8 cellular contexts compared by ENCODE assay signal in the genomic region with DNA sequence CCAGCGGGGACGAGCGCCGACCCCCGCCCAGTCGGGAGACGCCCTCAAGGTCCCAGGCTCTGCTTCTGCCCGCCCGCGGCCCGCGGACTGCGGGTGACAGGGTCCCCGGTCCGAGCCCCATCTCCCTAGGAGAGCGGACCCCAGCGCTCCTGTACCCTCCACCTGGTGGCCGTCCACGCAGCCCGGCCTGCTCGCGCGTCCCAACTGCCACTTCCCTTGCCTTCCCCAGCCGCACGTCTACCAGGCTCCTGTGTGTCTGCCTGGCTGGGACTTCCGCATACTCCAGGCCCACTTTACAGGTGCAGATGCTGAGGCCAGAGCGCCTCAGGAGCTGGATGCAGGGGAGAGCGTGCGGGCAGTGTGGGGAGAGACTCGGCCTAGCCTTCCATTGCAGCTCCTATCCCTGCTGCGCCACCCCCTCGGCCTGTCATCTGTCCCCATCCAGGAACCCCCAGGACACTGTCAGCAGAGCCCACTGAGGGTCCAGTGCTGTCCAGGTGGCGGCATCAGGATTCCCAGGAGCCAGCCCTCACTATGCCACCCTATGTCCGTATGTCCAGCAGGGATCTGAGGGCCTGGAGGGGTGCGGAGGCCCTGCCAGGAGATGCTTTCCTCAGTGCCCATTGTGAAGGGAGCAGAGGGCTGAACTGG. TPM values are rescaled to one million over a fixed set of nuclear protein-coding genes. Genes with fewer than 3 reads are reported as not detected.
A peak's percentile ranks its signal among the peaks of the same experiment; 100 is the strongest.
DNase-seq lines count a peak whose midpoint lies in the region; ATAC-seq and TF ChIP-seq lines count a peak whose summit lies in the region.

No MANE protein-coding gene starts in this region.

- intact Hi-C loops in posterior cingulate gyrus (cut with DNase I), result loop anchor here (5.0 to 10.0 kb wide), 2 partner anchors 200 to 283 kb away; partner anchors contain the start of gene ZNF839

- POLR2A ChIA-PET in CD8-positive, alpha-beta memory T cell (lab: Charles Lee), result no interaction called here

- H3K27me3 ChIP-seq in CD8-positive, alpha-beta memory T cell (ENCODE audit: insufficient read depth, low read length, poor library complexity, severe bottlenecking), result peaks cover 5% of the 10 kb centered on the region
- 0 out of 2 replicates have a peak, but pooled peaks cover 4% of the 10 kb centered on the region for H3K27me3 ChIP-seq in HUES6 (ENCODE audit: control insufficient read depth, insufficient read depth, low read length)

- no peak for ATAC-seq in HG02571 (IDR thresholded peaks at IDR 0.05; ENCODE audit: unreplicated experiment)

- peaks cover 5 to 9% (median 5%) of the 10 kb centered on the region in 3 donors for H3K4me1 Mint-ChIP-seq in CD8-positive, alpha-beta memory T cell
- H3K4me1 Mint-ChIP-seq in mesothelial cell of epicardium, result peaks cover 2% of the 10 kb centered on the region

- no peaks in the 10 kb centered on the region for H3K9me3 ChIP-seq in CD8-positive, alpha-beta memory T cell (ENCODE audit: low read length)
- no peaks in the 10 kb centered on the region for H3K9me3 ChIP-seq in HUES6 (ENCODE audit: control insufficient read depth, insufficient read depth, low read depth, low read length)

- peak overlapping the region; percentile 50 to 87 (median 69) for H3K4me3 Mint-ChIP-seq in CD8-positive, alpha-beta memory T cell
- peak overlapping the region; percentile 78 for H3K4me3 Mint-ChIP-seq in mesothelial cell of epicardium

- H3K4me1 ChIP-seq in CD8-positive, alpha-beta memory T cell (ENCODE audit: insufficient read depth, low read length), result no peaks in the 10 kb centered on the region
- H3K4me1 ChIP-seq in HUES6 (ENCODE audit: control insufficient read depth, insufficient read depth, low read length), result 0 out of 2 replicates have a peak, but pooled peaks cover 2% of the 10 kb centered on the region

- H3K9me3 Mint-ChIP-seq in CD8-positive, alpha-beta memory T cell, result no peaks in the 10 kb centered on the region
- H3K9me3 Mint-ChIP-seq in mesothelial cell of epicardium, result no peaks in the 10 kb centered on the region

- H3K36me3 Mint-ChIP-seq in CD8-positive, alpha-beta memory T cell, result no peaks in the 10 kb centered on the region
- no peaks in the 10 kb centered on the region for H3K36me3 Mint-ChIP-seq in mesothelial cell of epicardium

- TF ChIP-seq CTCF in choroid plexus epithelial cell (conservative IDR thresholded peaks at IDR 0.05; ENCODE audit: low read depth, low read length) (no peak), mesothelial cell of epicardium (IDR thresholded peaks at IDR 0.05; ENCODE audit: unreplicated experiment) (no peak)

- no peaks in the 10 kb centered on the region for H3K36me3 ChIP-seq in CD8-positive, alpha-beta memory T cell (ENCODE audit: insufficient read depth, low read length)
- H3K36me3 ChIP-seq in HUES6 (ENCODE audit: control insufficient read depth, insufficient read depth, low read length), result no peaks in the 10 kb centered on the region

- CTCF ChIA-PET in CD8-positive, alpha-beta memory T cell (lab: Charles Lee), result interaction anchor here (1.0 to 1.8 kb wide), 4 partner anchors 8 to 201 kb away, joined by 3 to 10 read pairs (median 4); partner anchors contain the start of gene ANKRD9

- no peak for DNase-seq in CD8-positive, alpha-beta memory T cell
- DNase-seq in choroid plexus epithelial cell (ENCODE audit: low read depth), result no peak
- no peak for DNase-seq in mesothelial cell of epicardium (ENCODE audit: low spot score in 2 of 2, unreplicated experiment in 2 of 2)
- DNase-seq in AG08396 (ENCODE audit: low spot score), result no peak
- DNase-seq in effector CD4-positive, alpha-beta T cell, result no peak
- no peak for DNase-seq in posterior cingulate gyrus

- peak overlapping the region; percentile 52 for H3K9ac ChIP-seq in HUES6 (ENCODE audit: low read length)

- peak overlapping the region in 2 of 8 donors; percentile 56 to 77 for H3K27ac Mint-ChIP-seq in CD8-positive, alpha-beta memory T cell
- no peak overlapping the region for H3K27ac Mint-ChIP-seq in mesothelial cell of epicardium

- H3K27ac ChIP-seq in CD8-positive, alpha-beta memory T cell (ENCODE audit: low read depth, low read length), result peak overlapping the region; percentile 24
- H3K27ac ChIP-seq in HUES6 (ENCODE audit: low read depth, low read length), result peak overlapping the region; percentile 45; the same call in 1 of the 2 replicates

- no peak overlapping the region for H3K4me3 ChIP-seq in CD8-positive, alpha-beta memory T cell (ENCODE audit: low read length)
- peak overlapping the region; percentile 88 for H3K4me3 ChIP-seq in HUES6 (ENCODE audit: low read depth, low read length)
- peak overlapping the region; percentile 65 for H3K4me3 ChIP-seq in choroid plexus epithelial cell (ENCODE audit: low read depth, low read length)

- peaks cover 6 to 12% of the 10 kb centered on the region in 2 donors for H3K27me3 Mint-ChIP-seq in CD8-positive, alpha-beta memory T cell
- H3K27me3 Mint-ChIP-seq in mesothelial cell of epicardium (ENCODE audit: low read depth), result no peaks in the 10 kb centered on the region

RNA-seq across cellular contexts. Expression of gene ANKRD9, which starts 8.0 kb away (rescaled TPM):
- 10 to 100 TPM; 10.1 to 12.1 TPM for total RNA-seq in CD8-positive, alpha-beta memory T cell
- polyA plus RNA-seq in CD8-positive, alpha-beta memory T cell, result 1.3 TPM
- 22.1 to 23.9 TPM (median 22.7 TPM) in 3 replicates for total RNA-seq in mesothelial cell of epicardium
